In genomic region chr3:187745201-187746058, GRCh38 we compare ENCODE assay signal across 8 cellular contexts. TPM values are rescaled to one million over a fixed set of nuclear protein-coding genes. Genes with fewer than 3 reads are reported as not detected.
DNase-seq lines count a peak whose midpoint lies in the region; ATAC-seq and TF ChIP-seq lines count a peak whose summit lies in the region.

Gene BCL6 (minus strand): TSS chr3:187745468. CDS start chr3:187733693, 11,775 bp downstream.

- H3K4me1 Mint-ChIP-seq in activated T-helper 1 cell treated with anti-CD3 and anti-CD28 coated beads, Interleukin-12 subunit alpha, Interleukin-12 subunit beta, Interleukin-2, Interleukin-4 antibody, amounts not matched to agents 30 ng/mL and 10 ng/mL and 1 ng/mL, durations not matched to agents 14 hours and 24 hours and 36 hours (ENCODE audit: low read depth): peaks cover 73% of the 10 kb centered on the region
- H3K4me1 Mint-ChIP-seq in stimulated activated effector memory CD8-positive, alpha-beta T cell treated with anti-CD3 and anti-CD28 coated beads, Interleukin-12 subunit alpha, Interleukin-12 subunit beta, amount 100 ng/mL, for 72 hours: peaks cover 55% of the 10 kb centered on the region

- H3K4me1 ChIP-seq in esophagus squamous epithelium (peaks cover 20 to 76% (median 36%) of the 10 kb centered on the region in 3 donors), muscle layer of duodenum (ENCODE audit: control insufficient read depth in 1 of 2, insufficient read depth in 2 of 2, low read length in 2 of 2) (peaks cover 6 to 25% of the 10 kb centered on the region in 2 donors)

- no peaks in the 10 kb centered on the region for H3K9me3 Mint-ChIP-seq in activated T-helper 1 cell treated with anti-CD3 and anti-CD28 coated beads, Interleukin-12 subunit alpha, Interleukin-12 subunit beta, Interleukin-2, Interleukin-4 antibody, amounts not matched to agents 30 ng/mL and 10 ng/mL and 1 ng/mL, durations not matched to agents 14 hours and 24 hours and 36 hours
- H3K9me3 Mint-ChIP-seq in stimulated activated effector memory CD8-positive, alpha-beta T cell treated with anti-CD3 and anti-CD28 coated beads, Interleukin-12 subunit alpha, Interleukin-12 subunit beta, amount 100 ng/mL, for 72 hours: no peaks in the 10 kb centered on the region

- whole genome bisulfite sequencing in esophagus squamous epithelium, 2 donors: 0% methylated on average over 24 to 35 of the region's 40 CpGs

- peak within 1 kb of the TSS; percentile 96 for H3K4me3 Mint-ChIP-seq in activated T-helper 1 cell treated with anti-CD3 and anti-CD28 coated beads, Interleukin-12 subunit alpha, Interleukin-12 subunit beta, Interleukin-2, Interleukin-4 antibody, amounts not matched to agents 30 ng/mL and 10 ng/mL and 1 ng/mL, durations not matched to agents 14 hours and 24 hours and 36 hours
- H3K4me3 Mint-ChIP-seq in stimulated activated effector memory CD8-positive, alpha-beta T cell treated with anti-CD3 and anti-CD28 coated beads, Interleukin-12 subunit alpha, Interleukin-12 subunit beta, amount 100 ng/mL, for 72 hours: peak within 1 kb of the TSS; percentile 100

- H3K27ac ChIP-seq in esophagus squamous epithelium (peak within 1 kb of the TSS; percentile 96 to 99 (median 98)), muscle layer of duodenum (ENCODE audit: low read length) (peak within 1 kb of the TSS; percentile 100)

- no peaks in the 10 kb centered on the region for H3K27me3 ChIP-seq in esophagus squamous epithelium
- H3K27me3 ChIP-seq in muscle layer of duodenum (ENCODE audit: low read depth, low read length): no peaks in the 10 kb centered on the region

- H3K9me3 ChIP-seq in esophagus squamous epithelium (no peaks in the 10 kb centered on the region), muscle layer of duodenum (ENCODE audit: control insufficient read depth in 1 of 2, low read length in 2 of 2) (no peaks in the 10 kb centered on the region)

- H3K36me3 ChIP-seq in esophagus squamous epithelium: no peaks in the 10 kb centered on the region
- H3K36me3 ChIP-seq in muscle layer of duodenum (ENCODE audit: control insufficient read depth in 1 of 2, insufficient read depth in 2 of 2, low read length in 2 of 2): peaks cover 0 to 37% of the 10 kb centered on the region in 2 donors

- peak in 3 of 4 donors; percentile 93 to 99 (median 98) for TF ChIP-seq POLR2A in esophagus squamous epithelium (IDR thresholded peaks at IDR 0.05)

- intact Hi-C loops in activated T-helper 1 cell treated with anti-CD3 and anti-CD28 coated beads, Interleukin-12 subunit alpha, Interleukin-12 subunit beta, Interleukin-2, Interleukin-4 antibody, amounts not matched to agents 30 ng/mL and 10 ng/mL and 1 ng/mL, durations not matched to agents 14 hours and 24 hours and 36 hours (cut with micrococcal nuclease): loop anchor here (1.0 to 5.0 kb wide), 5 partner anchors 58 to 231 kb away; no protein-coding TSS in a partner anchor
- intact Hi-C loops in esophagus squamous epithelium (cut with DNase I): loop anchor here (10.0 kb wide), 1 partner anchor 309 kb away; no protein-coding TSS in a partner anchor

- TF ChIP-seq CTCF in LNCaP clone FGC (IDR thresholded peaks at IDR 0.05; ENCODE audit: control insufficient read depth, extremely low read depth, insufficient read depth) (no peak), esophagus squamous epithelium (IDR thresholded peaks at IDR 0.05) (peak in 2 of 6 experiments; percentile 4 to 34)

- peak; percentile 76 for ATAC-seq in stimulated activated effector memory CD8-positive, alpha-beta T cell treated with anti-CD3 and anti-CD28 coated beads, Interleukin-12 subunit alpha, Interleukin-12 subunit beta, amount 100 ng/mL, for 72 hours

- H3K27me3 Mint-ChIP-seq in activated T-helper 1 cell treated with anti-CD3 and anti-CD28 coated beads, Interleukin-12 subunit alpha, Interleukin-12 subunit beta, Interleukin-2, Interleukin-4 antibody, amounts not matched to agents 30 ng/mL and 10 ng/mL and 1 ng/mL, durations not matched to agents 14 hours and 24 hours and 36 hours (ENCODE audit: insufficient read depth): no peaks in the 10 kb centered on the region

- peak within 1 kb of the TSS; percentile 98 for H3K27ac Mint-ChIP-seq in activated T-helper 1 cell treated with anti-CD3 and anti-CD28 coated beads, Interleukin-12 subunit alpha, Interleukin-12 subunit beta, Interleukin-2, Interleukin-4 antibody, amounts not matched to agents 30 ng/mL and 10 ng/mL and 1 ng/mL, durations not matched to agents 14 hours and 24 hours and 36 hours
- peak within 1 kb of the TSS; percentile 100 for H3K27ac Mint-ChIP-seq in stimulated activated effector memory CD8-positive, alpha-beta T cell treated with anti-CD3 and anti-CD28 coated beads, Interleukin-12 subunit alpha, Interleukin-12 subunit beta, amount 100 ng/mL, for 72 hours

- H3K36me3 Mint-ChIP-seq in activated T-helper 1 cell treated with anti-CD3 and anti-CD28 coated beads, Interleukin-12 subunit alpha, Interleukin-12 subunit beta, Interleukin-2, Interleukin-4 antibody, amounts not matched to agents 30 ng/mL and 10 ng/mL and 1 ng/mL, durations not matched to agents 14 hours and 24 hours and 36 hours (ENCODE audit: low read depth): peaks cover 9% of the 10 kb centered on the region
- H3K36me3 Mint-ChIP-seq in stimulated activated effector memory CD8-positive, alpha-beta T cell treated with anti-CD3 and anti-CD28 coated beads, Interleukin-12 subunit alpha, Interleukin-12 subunit beta, amount 100 ng/mL, for 72 hours: peaks cover 66% of the 10 kb centered on the region

- DNase-seq in DMS153 treated with DMSO at 0.1 percent for 48 hours (lab: John Stamatoyannopoulos, UW; ENCODE audit: unreplicated experiment) (peak; percentile 93), GOT3 (lab: John Stamatoyannopoulos, UW) (peak; percentile 89), LNCaP clone FGC (ENCODE audit: low read depth) (peak; percentile 97), RPMI8226 (peak; percentile 92), esophagus squamous epithelium (lab: John Stamatoyannopoulos, UW) (peak; percentile 69)
- peak; percentile 88 for DNase-seq in activated T-helper 1 cell treated with anti-CD3 and anti-CD28 coated beads, Interleukin-12 subunit alpha, Interleukin-12 subunit beta, Interleukin-2, Interleukin-4 antibody, amounts not matched to agents 30 ng/mL and 10 ng/mL and 1 ng/mL, durations not matched to agents 14 hours and 24 hours and 36 hours (ENCODE audit: low spot score)
- peak; percentile 86 to 97 for DNase-seq in stimulated activated effector memory CD8-positive, alpha-beta T cell treated with anti-CD3 and anti-CD28 coated beads, Interleukin-12 subunit alpha, Interleukin-12 subunit beta, amount 100 ng/mL, for 72 hours (ENCODE audit: low spot score in 2 of 2)

- H3K4me3 ChIP-seq in LNCaP clone FGC (ENCODE audit: low read depth, low read length) (peak within 1 kb of the TSS; percentile 89), esophagus squamous epithelium (peak within 1 kb of the TSS; percentile 69 to 82 (median 74)), muscle layer of duodenum (ENCODE audit: low read depth in 1 of 2, low read length in 2 of 2) (peak within 1 kb of the TSS; percentile 87 to 96)

RNA-seq across cellular contexts. Expression of gene BCL6, which starts in this region (rescaled TPM):
- total RNA-seq in activated T-helper 1 cell treated with anti-CD3 and anti-CD28 coated beads, Interleukin-12 subunit alpha, Interleukin-12 subunit beta, Interleukin-2, Interleukin-4 antibody, amounts not matched to agents 30 ng/mL and 10 ng/mL and 1 ng/mL, durations not matched to agents 14 hours and 24 hours and 36 hours: 38.8 and 42.1 TPM in 2 replicates
- 10 to 100 TPM; 30.8 to 94.4 (median 42.6) TPM for total RNA-seq in esophagus squamous epithelium

Comparison
In these comparisons a context has a peak if more than half of its experiments do, and no peak if none do; other contexts are left out.
1. Peak in every context shown above with its lines: DNase-seq, ATAC-seq, H3K4me3 ChIP-seq and H3K27ac ChIP-seq.